In the genomic region with DNA sequence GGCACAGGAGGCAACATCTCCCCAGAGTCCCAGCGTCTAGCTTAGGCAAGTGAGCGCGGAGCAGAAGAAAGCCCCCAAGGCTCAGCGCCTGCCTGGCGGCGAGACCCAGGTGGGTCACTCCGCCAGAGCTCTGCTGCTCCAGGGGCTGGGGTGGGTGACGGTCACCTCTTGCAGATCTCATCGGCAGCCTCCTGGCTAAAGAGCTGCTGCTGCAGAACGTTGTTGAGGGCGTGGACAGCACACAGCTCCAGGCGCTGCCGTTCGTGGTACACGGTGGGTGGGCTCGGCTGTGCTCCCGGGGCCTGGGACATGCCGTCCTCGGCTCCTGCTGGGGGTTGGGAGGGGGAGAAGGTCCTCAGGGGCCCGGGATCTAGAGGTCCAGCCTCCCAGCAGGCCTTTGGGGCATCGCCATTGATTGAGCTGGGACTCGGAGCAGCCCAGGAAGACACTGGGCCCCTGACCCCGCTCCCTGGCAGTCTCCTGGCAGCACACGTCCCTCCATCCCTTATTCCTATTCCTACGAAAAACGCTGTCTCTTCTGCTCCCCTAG, we compare ENCODE assay signal across 1 cellular context.
TF ChIP-seq lines count a peak whose summit lies in the region.

No MANE protein-coding gene starts in this region.

TF ChIP-seq in H1, 55 proteins besides CTCF, POLR2A, EP300 and RAD21:
- TF ChIP-seq BCL11A (IDR thresholded peaks at IDR 0.05; ENCODE audit: low read depth in 2 of 2, low read length in 2 of 2) (no peak), FOSL1 (IDR thresholded peaks at IDR 0.05; ENCODE audit: insufficient read depth, low read depth, low read length) (no peak)
